Comparison of ENCODE assay signal across 30 cellular contexts in the genomic region with DNA sequence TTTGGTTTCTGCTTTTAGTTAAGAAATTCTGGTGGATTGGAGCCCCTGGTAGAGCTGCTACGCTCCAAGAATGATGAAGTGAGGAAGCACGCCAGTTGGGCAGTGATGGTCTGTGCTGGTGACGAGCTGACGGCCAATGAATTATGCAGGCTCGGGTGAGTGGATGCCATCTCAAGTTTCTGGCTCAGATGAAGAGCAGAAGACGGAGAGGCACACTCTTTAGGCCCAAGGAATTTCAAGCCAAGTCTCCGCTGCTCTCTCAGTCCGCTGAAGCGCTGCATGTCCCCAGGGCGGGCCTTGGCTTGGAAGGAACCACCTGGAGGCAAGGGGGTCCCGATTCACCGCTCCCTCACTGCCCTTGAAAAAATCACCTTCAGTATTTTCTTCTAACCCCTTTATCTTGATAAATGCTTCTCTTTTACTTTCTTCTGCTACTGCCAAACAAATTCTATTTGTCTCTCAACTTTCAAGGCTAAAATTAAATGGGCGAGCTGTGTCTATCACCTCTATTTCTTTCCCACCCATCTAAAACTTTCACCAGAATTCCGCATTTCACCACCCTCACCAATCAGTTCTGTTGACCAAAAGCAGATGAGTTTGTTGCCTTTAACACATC.
A peak's percentile ranks its signal among the peaks of the same experiment; 100 is the strongest.
DNase-seq lines count a peak whose midpoint lies in the region; ATAC-seq and TF ChIP-seq lines count a peak whose summit lies in the region.
"Had no signal": no experiment of that assay in that cellular context is flagged by ENCODE, and none has a peak within 500 bp of the region (broad histone marks: within the 10 kb centered on the region; RNA-seq: fewer than 3 reads in every experiment).

No MANE protein-coding gene starts in this region.

- H3K9me3 ChIP-seq in endodermal cell (ENCODE audit: control insufficient read depth, low read length) (no peaks in the 10 kb centered on the region), psoas muscle (no peaks in the 10 kb centered on the region)
- H3K9me3 ChIP-seq in CD8-positive, alpha-beta memory T cell (ENCODE audit: low read length) = no peaks in the 10 kb centered on the region
- H3K9me3 ChIP-seq: esophagus squamous epithelium, gastrocnemius medialis, lower lobe of right lung, Peyer's patch had no signal

- H3K9ac ChIP-seq in endodermal cell (ENCODE audit: extremely low read depth, low read length, poor library complexity, severe bottlenecking) = no peak overlapping the region

- peak overlapping the region; percentile 94 for H2AFZ ChIP-seq in GM23338
- H2AFZ ChIP-seq: hepatocyte had no signal

- H3K4me1 ChIP-seq in GM23338 (ENCODE audit: insufficient read depth) (peaks cover 4% of the 10 kb centered on the region; the same call in 1 of the 2 replicates), endodermal cell (ENCODE audit: control insufficient read depth, insufficient read depth, low read length) (no peaks in the 10 kb centered on the region), psoas muscle (peaks cover 4% of the 10 kb centered on the region)
- H3K4me1 ChIP-seq in CD8-positive, alpha-beta memory T cell (ENCODE audit: insufficient read depth, low read length) = no peaks in the 10 kb centered on the region
- H3K4me1 ChIP-seq: esophagus squamous epithelium, gastrocnemius medialis, lower lobe of right lung, Peyer's patch had no signal

- no peaks in the 10 kb centered on the region for H3K36me3 ChIP-seq in GM23338 (ENCODE audit: insufficient read depth)
- no peaks in the 10 kb centered on the region for H3K36me3 ChIP-seq in endodermal cell (ENCODE audit: control insufficient read depth, insufficient read depth, low read length)
- no peaks in the 10 kb centered on the region for H3K36me3 ChIP-seq in psoas muscle (ENCODE audit: insufficient read depth in 1 of 2, low read depth in 1 of 2)
- no peaks in the 10 kb centered on the region for H3K36me3 ChIP-seq in CD8-positive, alpha-beta memory T cell (ENCODE audit: insufficient read depth, low read length)
- H3K36me3 ChIP-seq: esophagus squamous epithelium, gastrocnemius medialis, lower lobe of right lung, Peyer's patch had no signal

- H3K27me3 Mint-ChIP-seq in GM23338 (ENCODE audit: insufficient read depth, low read depth, poor library complexity) = peaks cover 4% of the 10 kb centered on the region
- peaks cover 7% of the 10 kb centered on the region for H3K27me3 Mint-ChIP-seq in endodermal cell (ENCODE audit: insufficient read depth)
- H3K27me3 Mint-ChIP-seq in endothelial cell (ENCODE audit: unreplicated experiment) = no peaks in the 10 kb centered on the region
- H3K27me3 Mint-ChIP-seq in CD8-positive, alpha-beta memory T cell = peaks cover 36 to 74% of the 10 kb centered on the region in 2 donors

- 77 to 80% methylated on average over 12 to 14 of the region's 14 CpGs for WGBS in endodermal cell (ENCODE audit: insufficient coverage in 1 of 2, insufficient read length in 1 of 2), 2 experiments
- WGBS in psoas muscle, 3 donors = 30 to 41% (median 30%) methylated on average over 14 of the region's 14 CpGs

- no peaks in the 10 kb centered on the region for H3K9me2 ChIP-seq in GM23338 (ENCODE audit: insufficient read depth)

- no peaks in the 10 kb centered on the region for H3K79me2 ChIP-seq in GM23338 (replicated peaks; ENCODE audit: insufficient read depth)
- H3K79me2 ChIP-seq: hepatocyte had no signal

- POLR2A ChIA-PET in CD8-positive, alpha-beta memory T cell (lab: Charles Lee) = no interaction called here

- H3K27me3 ChIP-seq in GM23338 (ENCODE audit: insufficient read depth) (no peaks in the 10 kb centered on the region), endodermal cell (ENCODE audit: control insufficient read depth, insufficient read depth, low read length, poor library complexity, severe bottlenecking) (no peaks in the 10 kb centered on the region), psoas muscle (ENCODE audit: insufficient read depth in 3 of 3, low read length in 2 of 3) (peaks cover 0 to 3% (median 0%) of the 10 kb centered on the region in 3 donors)
- no peaks in the 10 kb centered on the region for H3K27me3 ChIP-seq in CD8-positive, alpha-beta memory T cell (ENCODE audit: insufficient read depth, low read length, poor library complexity, severe bottlenecking)
- H3K27me3 ChIP-seq: hepatocyte, Peyer's patch had no signal

- no peak overlapping the region for H3K4me3 ChIP-seq in GM23338
- H3K4me3 ChIP-seq in endodermal cell (ENCODE audit: low read length) = no peak overlapping the region
- H3K4me3 ChIP-seq in psoas muscle = no peak overlapping the region
- H3K4me3 ChIP-seq in CD8-positive, alpha-beta memory T cell (ENCODE audit: low read length) = no peak overlapping the region
- H3K4me3 ChIP-seq: esophagus squamous epithelium, gastrocnemius medialis, hepatocyte, lower lobe of right lung, Peyer's patch had no signal

- H3F3A ChIP-seq in GM23338 (replicated peaks; ENCODE audit: low read depth) = no peaks in the 10 kb centered on the region

- intact Hi-C loops in psoas muscle (cut with DNase I) = loop anchor here in 1 of 2 donors (5.0 kb wide), 1 partner anchor 65 kb away; no protein-coding TSS in a partner anchor

- H3K36me3 Mint-ChIP-seq in GM23338 (ENCODE audit: low read depth) = no peaks in the 10 kb centered on the region
- H3K36me3 Mint-ChIP-seq in endodermal cell (ENCODE audit: low read depth) = no peaks in the 10 kb centered on the region
- no peaks in the 10 kb centered on the region for H3K36me3 Mint-ChIP-seq in endothelial cell (ENCODE audit: low read depth, unreplicated experiment)
- no peaks in the 10 kb centered on the region for H3K36me3 Mint-ChIP-seq in CD8-positive, alpha-beta memory T cell
- H3K36me3 Mint-ChIP-seq: brain; IgD-negative memory B cell; natural killer cell treated with Interleukin-12 subunit alpha and Interleukin-12 subunit beta and Interleukin-15 and Interleukin-18, amount 100 ng/mL, for 72 hours had no signal

- H3K27ac ChIP-seq in GM23338 (ENCODE audit: low read depth) = no peak overlapping the region
- no peak overlapping the region for H3K27ac ChIP-seq in endodermal cell (ENCODE audit: low read depth, low read length)
- H3K27ac ChIP-seq in psoas muscle = no peak overlapping the region
- no peak overlapping the region for H3K27ac ChIP-seq in CD8-positive, alpha-beta memory T cell (ENCODE audit: low read depth, low read length)
- H3K27ac ChIP-seq: esophagus squamous epithelium, gastrocnemius medialis, hepatocyte, lower lobe of right lung, Peyer's patch had no signal

- H4K20me1 ChIP-seq in GM23338 (replicated peaks; ENCODE audit: insufficient read depth) = no peaks in the 10 kb centered on the region

- H3K27ac Mint-ChIP-seq in GM23338 = no peak overlapping the region
- no peak overlapping the region for H3K27ac Mint-ChIP-seq in endodermal cell
- no peak overlapping the region for H3K27ac Mint-ChIP-seq in endothelial cell (ENCODE audit: unreplicated experiment)
- H3K27ac Mint-ChIP-seq in CD8-positive, alpha-beta memory T cell = no peak overlapping the region
- H3K27ac Mint-ChIP-seq: activated naive CD4-positive, alpha-beta T cell treated with anti-CD3 and anti-CD28 coated beads, Interleukin-2, amount 50 U/mL, for 24 hours; brain; dendritic cell treated with granulocyte-macrophage colony-stimulating factor and Interleukin-4, amounts not matched to agents 40 ng/mL and 50 ng/mL, for 4 days; IgD-negative memory B cell; natural killer cell treated with Interleukin-12 subunit alpha and Interleukin-12 subunit beta and Interleukin-15 and Interleukin-18, amount 100 ng/mL, for 72 hours had no signal

- CTCF ChIA-PET in CD8-positive, alpha-beta memory T cell (lab: Charles Lee) = interaction anchor here (3.1 kb wide), 1 partner anchor 13 kb away, joined by 9 read pairs; no protein-coding TSS in a partner anchor

- H3K9me3 Mint-ChIP-seq in GM23338 (no peaks in the 10 kb centered on the region; the same call in 2 of the 3 replicates), endodermal cell (no peaks in the 10 kb centered on the region), endothelial cell (ENCODE audit: unreplicated experiment) (no peaks in the 10 kb centered on the region)
- peaks cover 0 to 3% (median 0%) of the 10 kb centered on the region in 5 donors for H3K9me3 Mint-ChIP-seq in CD8-positive, alpha-beta memory T cell
- H3K9me3 Mint-ChIP-seq: activated naive CD4-positive, alpha-beta T cell treated with anti-CD3 and anti-CD28 coated beads, Interleukin-2, amount 50 U/mL, for 24 hours; dendritic cell treated with granulocyte-macrophage colony-stimulating factor and Interleukin-4, amounts not matched to agents 40 ng/mL and 50 ng/mL, for 4 days; IgD-negative memory B cell; natural killer cell treated with Interleukin-12 subunit alpha and Interleukin-12 subunit beta and Interleukin-15 and Interleukin-18, amount 100 ng/mL, for 72 hours had no signal

- H3K4me3 Mint-ChIP-seq in GM23338 (peak overlapping the region; percentile 3; the same call in 1 of the 3 replicates), endodermal cell (no peak overlapping the region), endothelial cell (ENCODE audit: unreplicated experiment) (no peak overlapping the region)
- H3K4me3 Mint-ChIP-seq in CD8-positive, alpha-beta memory T cell = no peak overlapping the region
- H3K4me3 Mint-ChIP-seq: activated naive CD4-positive, alpha-beta T cell treated with anti-CD3 and anti-CD28 coated beads, Interleukin-2, amount 50 U/mL, for 24 hours; brain; dendritic cell treated with granulocyte-macrophage colony-stimulating factor and Interleukin-4, amounts not matched to agents 40 ng/mL and 50 ng/mL, for 4 days; IgD-negative memory B cell; natural killer cell treated with Interleukin-12 subunit alpha and Interleukin-12 subunit beta and Interleukin-15 and Interleukin-18, amount 100 ng/mL, for 72 hours had no signal

- H3K4me1 Mint-ChIP-seq in GM23338 (peaks cover 7% of the 10 kb centered on the region; the same call in 2 of the 3 replicates), endodermal cell (peaks cover 14% of the 10 kb centered on the region), endothelial cell (ENCODE audit: unreplicated experiment) (no peaks in the 10 kb centered on the region)
- H3K4me1 Mint-ChIP-seq in CD8-positive, alpha-beta memory T cell = no peaks in the 10 kb centered on the region
- H3K4me1 Mint-ChIP-seq: activated naive CD4-positive, alpha-beta T cell treated with anti-CD3 and anti-CD28 coated beads, Interleukin-2, amount 50 U/mL, for 24 hours had no signal

- DNase-seq in GM23338 (ENCODE audit: low spot score) = peak; percentile 74
- peak; percentile 75 for DNase-seq in endodermal cell
- DNase-seq in iPS-NIHi11 (ENCODE audit: low spot score) = peak; percentile 45
- DNase-seq in psoas muscle = no peak
- DNase-seq in endothelial cell (ENCODE audit: low spot score) = no peak
- DNase-seq in GM03348 (ENCODE audit: low spot score) = no peak
- no peak for DNase-seq in CD8-positive, alpha-beta memory T cell
- DNase-seq: ACHN; activated T-cell treated with anti-CD3 and anti-CD28 coated beads for 4 hours; amniotic stem cell; DMS 273 treated with DMSO at 0.1 percent for 48 hours; EL; esophagus squamous epithelium; gastrocnemius medialis; lower lobe of right lung; NCI-H2107; NCI-H345; NCI-H748 treated with DMSO at 0.1 percent for 48 hours; Peyer's patch; SHP77; small intestine; stimulated activated CD4-positive, alpha-beta T cell treated with anti-CD3 and anti-CD28 coated beads, Interleukin-1b, Interleukin-23, amount 100 ng/mL, for 48 hours; stimulated activated naive CD8-positive, alpha-beta T cell treated with anti-CD3 and anti-CD28 coated beads, Interleukin-15, Interleukin-2, amounts not matched to agents 100 U/mL and 50 U/mL, for 24 hours had no signal

- H3K4me2 ChIP-seq in GM23338 = 0 out of 2 replicates have a peak overlapping the region, but pooled peaks have one; percentile 39
- H3K4me2 ChIP-seq: hepatocyte had no signal

- ATAC-seq in GM23338 (peak; percentile 90), psoas muscle (peak in 3 of 4 donors; percentile 65 to 82 (median 74)), GM18867 (IDR thresholded peaks at IDR 0.05; ENCODE audit: unreplicated experiment) (no peak)
- ATAC-seq: gastrocnemius medialis; lower lobe of right lung; natural killer cell treated with Interleukin-12 subunit alpha and Interleukin-12 subunit beta and Interleukin-15 and Interleukin-18, amount 100 ng/mL, for 72 hours; stimulated activated naive CD8-positive, alpha-beta T cell treated with anti-CD3 and anti-CD28 coated beads, Interleukin-15, Interleukin-2, amounts not matched to agents 100 U/mL and 50 U/mL, for 24 hours had no signal

- TF ChIP-seq CTCF in GM23338 (conservative IDR thresholded peaks at IDR 0.05; ENCODE audit: low read depth in 2 of 2) (no peak), endodermal cell (conservative IDR thresholded peaks at IDR 0.05) (no peak), psoas muscle (IDR thresholded peaks at IDR 0.05) (no peak), endothelial cell (IDR thresholded peaks at IDR 0.05; ENCODE audit: unreplicated experiment) (no peak)

Comparison
In these comparisons a context has a peak if more than half of its experiments do, and no peak if none do; other contexts are left out.
1. DNase-seq: peak in GM23338 (single experiment), endodermal cell (single experiment) and iPS-NIHi11 (single experiment); none in psoas muscle (0 of 2), endothelial cell (single experiment), GM03348 (single experiment) and CD8-positive, alpha-beta memory T cell (0 of 5).